Comparison of ENCODE assay signal across 9 cellular contexts in the genomic region with DNA sequence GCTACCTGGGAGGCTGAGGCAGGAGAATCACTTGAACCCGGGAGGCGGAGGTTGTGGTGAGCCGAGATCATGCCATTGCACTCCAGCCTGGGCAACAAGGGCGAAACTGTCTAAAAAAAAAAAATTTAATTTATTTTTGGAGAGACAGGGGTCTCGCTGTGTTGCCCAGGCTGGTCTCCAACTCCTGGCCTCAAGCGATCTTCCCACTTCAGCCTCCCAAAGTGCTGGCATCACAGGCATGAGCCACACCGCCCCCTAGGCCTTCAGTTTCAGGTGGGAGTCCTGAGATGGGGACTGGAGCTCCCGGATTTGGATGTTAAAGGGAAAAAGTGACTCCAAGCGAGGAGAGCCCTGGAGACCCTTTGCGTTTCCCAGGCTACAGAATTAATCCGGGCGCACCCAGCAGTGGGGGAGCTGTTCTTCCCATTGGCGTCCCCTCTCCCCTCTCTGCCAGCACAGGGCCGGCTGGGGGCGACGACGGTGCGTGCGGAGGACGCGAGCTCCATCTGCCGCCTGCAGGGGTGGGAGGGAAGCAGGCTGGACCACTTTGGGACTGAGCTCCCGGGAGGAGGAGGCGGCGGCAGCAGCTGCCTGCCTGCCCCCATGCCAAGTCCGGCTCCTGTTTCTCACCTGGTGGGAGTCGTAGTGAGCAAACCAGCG. TPM values are rescaled to one million over a fixed set of nuclear protein-coding genes. Genes with fewer than 3 reads are reported as not detected.
DNase-seq lines count a peak whose midpoint lies in the region; FAIRE-seq and TF ChIP-seq lines count a peak whose summit lies in the region.
"Had no signal": no experiment of that assay in that cellular context is flagged by ENCODE, and none has a peak within 500 bp of the region (broad histone marks: within the 10 kb centered on the region; RNA-seq: fewer than 3 reads in every experiment).

No MANE protein-coding gene starts in this region.

- H3K27me3 ChIP-seq in mesenchymal stem cell (ENCODE audit: control insufficient read depth in 1 of 2, insufficient read depth in 1 of 2, low read length in 2 of 2), result peaks cover 0 to 6% of the 10 kb centered on the region in 2 experiments
- H3K27me3 ChIP-seq in effector memory CD4-positive, alpha-beta T cell (replicated peaks; ENCODE audit: control insufficient read depth, insufficient read depth, low read length, poor library complexity, severe bottlenecking), result no peaks in the 10 kb centered on the region
- H3K27me3 ChIP-seq: MG63 had no signal

- no peaks in the 10 kb centered on the region for H4K20me1 ChIP-seq in OCI-LY7 (ENCODE audit: insufficient read depth, low read length)

- H2BK15ac ChIP-seq in mesenchymal stem cell (ENCODE audit: low read depth, poor library complexity, severe bottlenecking), result no peak overlapping the region

- intact Hi-C loops in OCI-LY7 (cut with micrococcal nuclease; ENCODE audit: unreplicated experiment), result no loop called here

- FAIRE-seq in D721Med (lab: Jason Lieb, UNC), result no peak

- peak; percentile 54 for TF ChIP-seq CTCF in D721Med (IDR thresholded peaks at IDR 0.05; ENCODE audit: insufficient read depth, missing control alignments)
- peak; percentile 27 for TF ChIP-seq CTCF in HFF-Myc (IDR thresholded peaks at IDR 0.05; ENCODE audit: low read depth, low read length, missing control alignments)
- no peak for TF ChIP-seq CTCF in OCI-LY7 (conservative IDR thresholded peaks at IDR 0.05; ENCODE audit: low read length)

- peaks cover 10% of the 10 kb centered on the region for H3K4me1 ChIP-seq in mesenchymal stem cell (ENCODE audit: control insufficient read depth, insufficient read depth, low read depth, low read length)
- H3K4me1 ChIP-seq in effector memory CD4-positive, alpha-beta T cell (ENCODE audit: control insufficient read depth, insufficient read depth, low read length, poor library complexity, severe bottlenecking), result no peaks in the 10 kb centered on the region
- no peaks in the 10 kb centered on the region for H3K4me1 ChIP-seq in OCI-LY7 (ENCODE audit: insufficient read depth, low read length, poor library complexity, severe bottlenecking)

- no peak overlapping the region for H4K91ac ChIP-seq in mesenchymal stem cell (ENCODE audit: low read length)

- H3K9ac ChIP-seq in mesenchymal stem cell (ENCODE audit: low read length), result no peak overlapping the region

- no TSS peak for BruUV-seq in OCI-LY7 (replicated peaks; lab: Mats Ljungman, UMichigan)

- WGBS in mesenchymal stem cell, result 27% methylated on average over 28 of the region's 28 CpGs

- H3K23ac ChIP-seq in mesenchymal stem cell (ENCODE audit: low read length in 2 of 2), result no peak overlapping the region

- H3K27ac ChIP-seq in mesenchymal stem cell (ENCODE audit: low read length, poor library complexity, severe bottlenecking) (no peak overlapping the region), OCI-LY7 (ENCODE audit: low read depth, low read length, poor library complexity, severe bottlenecking) (no peak overlapping the region)
- H3K27ac ChIP-seq in effector memory CD4-positive, alpha-beta T cell (ENCODE audit: insufficient read depth, low read length, poor library complexity, severe bottlenecking), result no peak overlapping the region
- H3K27ac ChIP-seq: skin epidermis had no signal

- no peak overlapping the region for H3K14ac ChIP-seq in mesenchymal stem cell (ENCODE audit: low read length in 2 of 2)

- CTCF ChIA-PET in OCI-LY7 (lab: Charles Lee; ENCODE audit: unreplicated experiment), result no interaction called here

- no peaks in the 10 kb centered on the region for H3K79me1 ChIP-seq in mesenchymal stem cell (replicated peaks; ENCODE audit: low read length, poor library complexity, severe bottlenecking)

- H3K4me3 ChIP-seq in HFF-Myc (replicated peaks; ENCODE audit: low read depth, low read length), result no peak overlapping the region
- H3K4me3 ChIP-seq in mesenchymal stem cell (ENCODE audit: insufficient read depth in 1 of 2, low read depth in 1 of 2, low read length in 2 of 2), result peak overlapping the region in 1 of 2 experiments; percentile 12
- no peak overlapping the region for H3K4me3 ChIP-seq in effector memory CD4-positive, alpha-beta T cell (ENCODE audit: insufficient read depth, low read depth, low read length, poor library complexity, severe bottlenecking)
- H3K4me3 ChIP-seq in OCI-LY7 (ENCODE audit: low read depth, low read length, poor library complexity, severe bottlenecking), result no peak overlapping the region
- H3K4me3 ChIP-seq: MG63, skin epidermis had no signal

- no peaks in the 10 kb centered on the region for H3K9me2 ChIP-seq in OCI-LY7 (ENCODE audit: insufficient read depth, low read length)

- no peak overlapping the region for H4K8ac ChIP-seq in mesenchymal stem cell (ENCODE audit: low read length)

- H2AK5ac ChIP-seq in mesenchymal stem cell (ENCODE audit: low read length, severe bottlenecking), result no peak overlapping the region

- H3K9me3 ChIP-seq in mesenchymal stem cell (ENCODE audit: control insufficient read depth, low read length) (peaks cover 7% of the 10 kb centered on the region), OCI-LY7 (ENCODE audit: low read length) (peaks cover 7% of the 10 kb centered on the region; the same call in 1 of the 2 replicates)
- H3K9me3 ChIP-seq in effector memory CD4-positive, alpha-beta T cell (ENCODE audit: control insufficient read depth, low read length), result no peaks in the 10 kb centered on the region

- no peak overlapping the region for H3K18ac ChIP-seq in mesenchymal stem cell (ENCODE audit: low read depth in 1 of 2, low read length in 2 of 2)

- H3K4me2 ChIP-seq in mesenchymal stem cell (ENCODE audit: low read length, poor library complexity, severe bottlenecking) (no peak overlapping the region), OCI-LY7 (ENCODE audit: low read length) (no peak overlapping the region)

- H3K36me3 ChIP-seq in mesenchymal stem cell (ENCODE audit: control insufficient read depth in 1 of 2, insufficient read depth in 2 of 2, low read depth in 1 of 2, low read length in 2 of 2) (no peaks in the 10 kb centered on the region), OCI-LY7 (ENCODE audit: insufficient read depth, low read length) (no peaks in the 10 kb centered on the region)
- H3K36me3 ChIP-seq in effector memory CD4-positive, alpha-beta T cell (ENCODE audit: control insufficient read depth, insufficient read depth, low read length), result no peaks in the 10 kb centered on the region
- H3K36me3 ChIP-seq: MG63 had no signal

- H2AFZ ChIP-seq in mesenchymal stem cell (ENCODE audit: low read depth, low read length) (no peak overlapping the region), OCI-LY7 (ENCODE audit: low read length) (no peak overlapping the region)

- H3K79me2 ChIP-seq in OCI-LY7 (ENCODE audit: insufficient read depth, low read depth, low read length), result no peaks in the 10 kb centered on the region

- peak; percentile 52 for DNase-seq in D721Med (ENCODE audit: insufficient read length, low spot score)
- no peak for DNase-seq in HFF-Myc (ENCODE audit: extremely low read depth, low read depth)
- DNase-seq in astrocyte of the hippocampus (ENCODE audit: low read depth, low spot score), result peak; percentile 54
- DNase-seq in mesenchymal stem cell, result peak; percentile 27
- DNase-seq in effector memory CD4-positive, alpha-beta T cell, result no peak
- no peak for DNase-seq in DMS153 (lab: John Stamatoyannopoulos, UW)
- DNase-seq in OCI-LY7 (ENCODE audit: low spot score), result no peak
- DNase-seq: MG63 had no signal

- H2BK12ac ChIP-seq in mesenchymal stem cell (ENCODE audit: low read length in 2 of 2), result no peak overlapping the region

- H2BK5ac ChIP-seq in mesenchymal stem cell (ENCODE audit: low read depth, low read length, poor library complexity, severe bottlenecking), result no peak overlapping the region

- H3K4ac ChIP-seq in mesenchymal stem cell (ENCODE audit: low read depth in 1 of 2, low read length in 2 of 2), result no peak overlapping the region

- no peak overlapping the region for H2BK120ac ChIP-seq in mesenchymal stem cell (ENCODE audit: low read depth, low read length)

- POLR2A ChIA-PET in OCI-LY7 (lab: Charles Lee), result no interaction called here

RNA-seq across cellular contexts. Expression of gene USP7, which starts 49.3 kb away (rescaled TPM):
- 42.3 TPM for polyA plus RNA-seq in mesenchymal stem cell (2013, experiment 1 of 2)
- polyA plus RNA-seq in mesenchymal stem cell (2013, experiment 2 of 2), result 42.5 TPM
- total RNA-seq in OCI-LY7 (2014; rRNA removed; shearing (Covaris generic)), result 46.4 and 61.5 TPM in 2 replicates
- 127 and 132 TPM in 2 replicates for total RNA-seq in OCI-LY7 (2022)

Comparison
In these comparisons a context has a peak if more than half of its experiments do, and no peak if none do; other contexts are left out.
1. DNase-seq: peak in D721Med (single experiment), astrocyte of the hippocampus (single experiment) and mesenchymal stem cell (single experiment); none in HFF-Myc (single experiment), effector memory CD4-positive, alpha-beta T cell (0 of 3), DMS153 (single experiment) and OCI-LY7 (single experiment).